In the genomic region with DNA sequence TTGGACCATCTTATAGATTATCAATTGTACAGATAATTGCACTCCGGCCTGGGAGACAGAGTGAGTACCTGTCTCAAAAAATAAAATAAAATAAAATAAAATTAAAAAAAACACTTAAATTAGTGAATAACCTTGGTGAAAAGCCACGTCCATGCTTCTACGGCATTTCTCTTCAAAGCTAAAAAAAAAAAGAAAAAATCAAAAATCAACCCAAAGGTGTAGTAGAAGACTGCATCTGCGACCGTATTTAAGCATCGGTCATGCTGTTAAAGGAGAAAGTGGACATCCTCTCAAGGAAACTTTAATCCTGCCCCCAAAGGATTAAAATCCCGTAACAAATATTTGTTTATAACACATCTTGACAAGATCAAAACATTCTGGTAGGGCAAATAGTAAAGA, we compare ENCODE assay signal across 1 cellular context.
TF ChIP-seq lines count a peak whose summit lies in the region.

No MANE protein-coding gene starts in this region.

TF ChIP-seq in K562, 482 proteins besides CTCF, POLR2A, EP300 and RAD21 (continued from another document):
- TF ChIP-seq ZBTB40 (IDR thresholded peaks at IDR 0.05) (peak; percentile 73), ZBTB40 (CRISPR knock-in tag; IDR thresholded peaks at IDR 0.05) (no peak), E2F8 (IDR thresholded peaks at IDR 0.05; ENCODE audit: low read depth, partially characterized antibody) (peak; percentile 27)
TF ChIP-seq in K562: peak in this region for 5.
